In genomic region chr7:143321734-143322133, GRCh38 we compare ENCODE assay signal across 9 cellular contexts. TPM values are rescaled to one million over a fixed set of nuclear protein-coding genes. Genes with fewer than 3 reads are reported as not detected.
DNase-seq lines count a peak whose midpoint lies in the region; ATAC-seq, FAIRE-seq and TF ChIP-seq lines count a peak whose summit lies in the region.
"Had no signal": no experiment of that assay in that cellular context is flagged by ENCODE, and none has a peak within 500 bp of the region (broad histone marks: within the 10 kb centered on the region; RNA-seq: fewer than 3 reads in every experiment).

No MANE protein-coding gene starts in this region.

- POLR2A ChIA-PET in Panc1 (lab: Charles Lee): no interaction called here

- H3K4me3 ChIP-seq in DND-41 (ENCODE audit: low read depth in 1 of 2, low read length in 2 of 2) (no peak overlapping the region), Panc1 (ENCODE audit: low read depth in 2 of 2, low read length in 2 of 2) (no peak overlapping the region), keratinocyte (ENCODE audit: control insufficient read depth in 2 of 3, extremely low read depth in 1 of 3, insufficient read depth in 2 of 3, low read depth in 1 of 3, low read length in 3 of 3) (no peak overlapping the region)

- no peaks in the 10 kb centered on the region for H3K79me2 ChIP-seq in DND-41 (ENCODE audit: insufficient read depth, low read length)
- H3K79me2 ChIP-seq in keratinocyte (ENCODE audit: control insufficient read depth, insufficient read depth, low read length): no peaks in the 10 kb centered on the region

- no peaks in the 10 kb centered on the region for H3K27me3 ChIP-seq in DND-41 (ENCODE audit: insufficient read depth, low read length, poor library complexity)
- no peaks in the 10 kb centered on the region; the same call in 1 of the 2 replicates for H3K27me3 ChIP-seq in Panc1 (ENCODE audit: control insufficient read depth, insufficient read depth, low read length)
- H3K27me3 ChIP-seq in keratinocyte (ENCODE audit: control insufficient read depth, extremely low read depth, insufficient read depth, low read length): no peaks in the 10 kb centered on the region

- dilution Hi-C loops in keratinocyte (cut with MboI; ENCODE audit: extremely low pct_ligation_motif_present, low sequenced_read_pairs): no loop called here

- CTCF ChIA-PET in Panc1 (lab: Charles Lee): interaction anchor here (0.6 kb wide), 2 partner anchors 48 to 95 kb away, joined by 3 read pairs; no protein-coding TSS in a partner anchor

- no peak for DNase-seq in DND-41
- no peak for DNase-seq in Panc1 (ENCODE audit: low read depth, low spot score)
- DNase-seq in keratinocyte (ENCODE audit: low read depth, low spot score): no peak
- no peak for DNase-seq in NK-92 (lab: John Stamatoyannopoulos, UW; ENCODE audit: unreplicated experiment)
- no peak for DNase-seq in SK-N-DZ (ENCODE audit: low spot score)
- DNase-seq in NCI-H2029 treated with DMSO at 0.1 percent for 48 hours (lab: John Stamatoyannopoulos, UW): no peak
- DNase-seq: activated T-cell treated with anti-CD3 and anti-CD28 coated beads, Interleukin-2, amount 50 U/mL, for 48 hours; effector memory CD8-positive, alpha-beta T cell; NCI-H1930 had no signal

- BruUV-seq in Panc1 (replicated peaks; lab: Mats Ljungman, UMichigan): no TSS peak

- H2AFZ ChIP-seq in DND-41 (ENCODE audit: low read depth, low read length) (no peak overlapping the region), keratinocyte (ENCODE audit: control insufficient read depth, low read length) (no peak overlapping the region)

- ATAC-seq in DND-41 (ENCODE audit: insufficient read depth, low read depth) (0 out of 3 replicates have a peak, but pooled peaks have one; percentile 44), Panc1 (peak; percentile 65; the same call in 1 of the 2 replicates)
- ATAC-seq: effector memory CD8-positive, alpha-beta T cell had no signal

- H3K36me3 ChIP-seq in DND-41 (ENCODE audit: insufficient read depth, low read length) (no peaks in the 10 kb centered on the region), Panc1 (ENCODE audit: control insufficient read depth, insufficient read depth, low read length) (no peaks in the 10 kb centered on the region), keratinocyte (ENCODE audit: control insufficient read depth in 2 of 2, extremely low read depth in 1 of 2, insufficient read depth in 2 of 2, low read length in 2 of 2) (no peaks in the 10 kb centered on the region)

- no peak for FAIRE-seq in keratinocyte (lab: Jason Lieb, UNC)

- H3K4me1 ChIP-seq in DND-41 (ENCODE audit: insufficient read depth, low read length): no peaks in the 10 kb centered on the region
- H3K4me1 ChIP-seq in Panc1 (ENCODE audit: control insufficient read depth, insufficient read depth, low read length): no peaks in the 10 kb centered on the region
- peaks cover 13% of the 10 kb centered on the region for H3K4me1 ChIP-seq in keratinocyte (ENCODE audit: control insufficient read depth, extremely low read depth, insufficient read depth, low read length)

- TF ChIP-seq CTCF in DND-41 (IDR thresholded peaks at IDR 0.05; ENCODE audit: borderline replicate concordance, extremely low read depth, low read length, poor library complexity, severe bottlenecking) (no peak), Panc1 (IDR thresholded peaks at IDR 0.05) (peak; percentile 58), keratinocyte (optimal IDR thresholded peaks at IDR 0.05 in 1 of 3, IDR thresholded peaks at IDR 0.05 in 1 of 3, conservative IDR thresholded peaks at IDR 0.05 in 1 of 3; ENCODE audit: extremely low read depth in 1 of 3, insufficient read depth in 2 of 3, low read length in 3 of 3) (peak in 2 of 3 experiments; percentile 60 to 62)

- no peak overlapping the region for H3K9ac ChIP-seq in DND-41 (ENCODE audit: low read depth, low read length)
- H3K9ac ChIP-seq in keratinocyte (ENCODE audit: control insufficient read depth, extremely low read depth, insufficient read depth, low read length): no peak overlapping the region

- H3K4me2 ChIP-seq in DND-41 (ENCODE audit: insufficient read depth, low read length) (no peak overlapping the region), keratinocyte (ENCODE audit: control insufficient read depth, extremely low read depth, insufficient read depth, low read depth, low read length) (no peak overlapping the region)

- H3K9me3 ChIP-seq in DND-41 (ENCODE audit: insufficient read depth, low read length, severe bottlenecking) (no peaks in the 10 kb centered on the region), Panc1 (ENCODE audit: control insufficient read depth, insufficient read depth, low read depth, low read length) (no peaks in the 10 kb centered on the region), keratinocyte (ENCODE audit: control insufficient read depth, low read depth, low read length) (no peaks in the 10 kb centered on the region)

- in situ Hi-C loops in Panc1 (cut with HindIII; ENCODE audit: low pct_unique_long_range_greater_than_20kb, low sequenced_read_pairs): no loop called here

- no peaks in the 10 kb centered on the region for H4K20me1 ChIP-seq in DND-41 (ENCODE audit: insufficient read depth, low read length)
- H4K20me1 ChIP-seq in keratinocyte (ENCODE audit: control insufficient read depth, extremely low read depth, insufficient read depth, low read length): no peaks in the 10 kb centered on the region

- no peak overlapping the region for H3K27ac ChIP-seq in DND-41 (ENCODE audit: low read length)
- H3K27ac ChIP-seq in Panc1 (ENCODE audit: low read length): no peak overlapping the region
- H3K27ac ChIP-seq in keratinocyte (ENCODE audit: control insufficient read depth, insufficient read depth, low read length): no peak overlapping the region

- intact Hi-C loops in Panc1 (cut with micrococcal nuclease; ENCODE audit: unreplicated experiment): no loop called here

- H3K9me1 ChIP-seq in keratinocyte (ENCODE audit: control insufficient read depth, extremely low read depth, insufficient read depth, low read length): no peaks in the 10 kb centered on the region

RNA-seq across cellular contexts. Expression of gene CLCN1, which starts 5.8 kb away (rescaled TPM):
- total RNA-seq in Panc1 (2021; ENCODE audit: unreplicated experiment): 0.15 TPM
- polyA plus RNA-seq in Panc1 (2012; ENCODE audit: insufficient read length): 0.21 TPM
- 0.03 to 0.05 TPM in 2 of 3 replicates, not detected in the other for polyA plus RNA-seq in keratinocyte
- not detected for polyA plus RNA-seq in keratinocyte (2011; ENCODE audit: low read depth)
- polyA plus RNA-seq in keratinocyte (2011; cell fraction: cytosol; rRNA removed): not detected in 2 replicates
- 0.05 TPM in 2 replicates for polyA plus RNA-seq in keratinocyte (2011; cell fraction: nucleus; rRNA removed)
- 0.08 TPM in 1 of 2 replicates, not detected in the other for polyA plus RNA-seq in keratinocyte (2012; ENCODE audit: low replicate concordance)
- polyA minus RNA-seq in keratinocyte: 0.43 TPM in 1 of 3 replicates, not detected in the others
- not detected for polyA minus RNA-seq in keratinocyte (2011; cell fraction: cytosol; rRNA and poly(A)+ RNA removed)
- polyA minus RNA-seq in keratinocyte (2011; cell fraction: nucleus; rRNA and poly(A)+ RNA removed): not detected in 2 replicates
- 0.49 and 0.70 TPM in 2 replicates for polyA plus RNA-seq in SK-N-DZ (2014; cell fraction: cytosol; rRNA removed)
- 0.19 and 0.21 TPM in 2 replicates for polyA plus RNA-seq in SK-N-DZ (2014; cell fraction: nucleus; rRNA removed)

RNA-seq across cellular contexts. Expression of gene CASP2, which starts 33.6 kb away (rescaled TPM):
- 47.4 TPM for total RNA-seq in Panc1 (2021; ENCODE audit: unreplicated experiment)
- polyA plus RNA-seq in Panc1 (2012; ENCODE audit: insufficient read length): 18.7 TPM
- 9.1 to 21.9 TPM (median 12.8 TPM) in 3 replicates for polyA plus RNA-seq in keratinocyte
- polyA plus RNA-seq in keratinocyte (2011; ENCODE audit: low read depth): 4.7 TPM
- 9.0 and 14.3 TPM in 2 replicates for polyA plus RNA-seq in keratinocyte (2011; cell fraction: cytosol; rRNA removed)
- polyA plus RNA-seq in keratinocyte (2011; cell fraction: nucleus; rRNA removed): 21.7 and 22.2 TPM in 2 replicates
- polyA plus RNA-seq in keratinocyte (2012; ENCODE audit: low replicate concordance): 8.5 and 14.1 TPM in 2 replicates
- polyA minus RNA-seq in keratinocyte: 33.4 to 63.5 TPM (median 36.7 TPM) in 3 replicates
- polyA minus RNA-seq in keratinocyte (2011; cell fraction: cytosol; rRNA and poly(A)+ RNA removed): 16.9 TPM
- 13.6 and 24.3 TPM in 2 replicates for polyA minus RNA-seq in keratinocyte (2011; cell fraction: nucleus; rRNA and poly(A)+ RNA removed)
- 9.4 and 9.9 TPM in 2 replicates for polyA plus RNA-seq in SK-N-DZ (2014; cell fraction: cytosol; rRNA removed)
- polyA plus RNA-seq in SK-N-DZ (2014; cell fraction: nucleus; rRNA removed): 13.1 and 18.8 TPM in 2 replicates

RNA-seq across cellular contexts. Expression of gene TMEM139, which starts 37.0 kb away (rescaled TPM):
- total RNA-seq in Panc1 (2021; ENCODE audit: unreplicated experiment): 2.0 TPM
- 2.4 TPM for polyA plus RNA-seq in Panc1 (2012; ENCODE audit: insufficient read length)
- polyA plus RNA-seq in keratinocyte: 20.9 to 25.1 TPM (median 22.3 TPM) in 3 replicates
- polyA plus RNA-seq in keratinocyte (2011; ENCODE audit: low read depth): 4.0 TPM
- polyA plus RNA-seq in keratinocyte (2011; cell fraction: cytosol; rRNA removed): 22.0 and 23.8 TPM in 2 replicates
- polyA plus RNA-seq in keratinocyte (2011; cell fraction: nucleus; rRNA removed): 37.2 and 39.2 TPM in 2 replicates
- 11.3 and 14.1 TPM in 2 replicates for polyA plus RNA-seq in keratinocyte (2012; ENCODE audit: low replicate concordance)
- polyA minus RNA-seq in keratinocyte: 5.6 to 10.7 TPM (median 8.9 TPM) in 3 replicates
- 2.9 TPM for polyA minus RNA-seq in keratinocyte (2011; cell fraction: cytosol; rRNA and poly(A)+ RNA removed)
- 8.2 and 13.0 TPM in 2 replicates for polyA minus RNA-seq in keratinocyte (2011; cell fraction: nucleus; rRNA and poly(A)+ RNA removed)
- 0.12 and 0.27 TPM in 2 replicates for polyA plus RNA-seq in SK-N-DZ (2014; cell fraction: cytosol; rRNA removed)
- 0.13 TPM in 1 of 2 replicates, not detected in the other for polyA plus RNA-seq in SK-N-DZ (2014; cell fraction: nucleus; rRNA removed)

RNA-seq across cellular contexts. Expression of gene FAM131B, which starts 40.8 kb away (rescaled TPM):
- total RNA-seq in Panc1 (2021; ENCODE audit: unreplicated experiment): 1.5 TPM
- polyA plus RNA-seq in Panc1 (2012; ENCODE audit: insufficient read length): 1.9 TPM
- 0.12 to 0.24 TPM (median 0.21 TPM) in 3 replicates for polyA plus RNA-seq in keratinocyte
- not detected for polyA plus RNA-seq in keratinocyte (2011; ENCODE audit: low read depth)
- polyA plus RNA-seq in keratinocyte (2011; cell fraction: cytosol; rRNA removed): 0.12 and 0.16 TPM in 2 replicates
- 0.23 and 0.28 TPM in 2 replicates for polyA plus RNA-seq in keratinocyte (2011; cell fraction: nucleus; rRNA removed)
- polyA plus RNA-seq in keratinocyte (2012; ENCODE audit: low replicate concordance): 0.09 TPM in 1 of 2 replicates, not detected in the other
- 0.20 to 0.43 TPM (median 0.38 TPM) in 3 replicates for polyA minus RNA-seq in keratinocyte
- not detected for polyA minus RNA-seq in keratinocyte (2011; cell fraction: cytosol; rRNA and poly(A)+ RNA removed)
- polyA minus RNA-seq in keratinocyte (2011; cell fraction: nucleus; rRNA and poly(A)+ RNA removed): 0.21 and 0.23 TPM in 2 replicates
- 12.0 and 14.0 TPM in 2 replicates for polyA plus RNA-seq in SK-N-DZ (2014; cell fraction: cytosol; rRNA removed)
- 9.8 and 11.6 TPM in 2 replicates for polyA plus RNA-seq in SK-N-DZ (2014; cell fraction: nucleus; rRNA removed)

RNA-seq across cellular contexts. Expression of gene GSTK1, which starts 58.5 kb away (rescaled TPM):
- 100 TPM for total RNA-seq in Panc1 (2021; ENCODE audit: unreplicated experiment)
- polyA plus RNA-seq in Panc1 (2012; ENCODE audit: insufficient read length): 94.9 TPM
- 133 to 171 TPM (median 157 TPM) in 3 replicates for polyA plus RNA-seq in keratinocyte
- 80.0 TPM for polyA plus RNA-seq in keratinocyte (2011; ENCODE audit: low read depth)
- 123 and 129 TPM in 2 replicates for polyA plus RNA-seq in keratinocyte (2011; cell fraction: cytosol; rRNA removed)
- 297 and 314 TPM in 2 replicates for polyA plus RNA-seq in keratinocyte (2011; cell fraction: nucleus; rRNA removed)
- polyA plus RNA-seq in keratinocyte (2012; ENCODE audit: low replicate concordance): 123 and 124 TPM in 2 replicates
- polyA minus RNA-seq in keratinocyte: 75.6 to 142 TPM (median 87.1 TPM) in 3 replicates
- polyA minus RNA-seq in keratinocyte (2011; cell fraction: cytosol; rRNA and poly(A)+ RNA removed): 86.7 TPM
- polyA minus RNA-seq in keratinocyte (2011; cell fraction: nucleus; rRNA and poly(A)+ RNA removed): 45.4 and 55.6 TPM in 2 replicates
- 24.0 and 42.0 TPM in 2 replicates for polyA plus RNA-seq in SK-N-DZ (2014; cell fraction: cytosol; rRNA removed)
- 47.4 and 62.5 TPM in 2 replicates for polyA plus RNA-seq in SK-N-DZ (2014; cell fraction: nucleus; rRNA removed)
